In genomic region chr14:94795372-94795771, GRCh38 we compare ENCODE assay signal across 32 cellular contexts. TPM values are rescaled to one million over a fixed set of nuclear protein-coding genes. Genes with fewer than 3 reads are reported as not detected.
DNase-seq lines count a peak whose midpoint lies in the region; ATAC-seq, FAIRE-seq and TF ChIP-seq lines count a peak whose summit lies in the region.
"Had no signal": no experiment of that assay in that cellular context is flagged by ENCODE, and none has a peak within 500 bp of the region (broad histone marks: within the 10 kb centered on the region; RNA-seq: fewer than 3 reads in every experiment).

No MANE protein-coding gene starts in this region.

- no peak for FAIRE-seq in HTR-8/SVneo (lab: Jason Lieb, UNC)
- no peak for FAIRE-seq in bronchial epithelial cell (lab: Jason Lieb, UNC)
- FAIRE-seq: A204.1, G401.6, GM12878 had no signal

- no peak for TF ChIP-seq POLR2A in right lobe of liver (IDR thresholded peaks at IDR 0.05)

- TF ChIP-seq CTCF in bronchial epithelial cell (IDR thresholded peaks at IDR 0.05; ENCODE audit: insufficient read depth, low read length, severe bottlenecking) (no peak), right lobe of liver (IDR thresholded peaks at IDR 0.05) (no peak)

- intact Hi-C loops in right lobe of liver (cut with DNase I) = no loop called here

- no peak overlapping the region for H3K27ac ChIP-seq in right lobe of liver
- H3K27ac ChIP-seq: BLaER1, HL-60, PC-9 had no signal

- no peaks in the 10 kb centered on the region for H3K36me3 ChIP-seq in bronchial epithelial cell (ENCODE audit: control insufficient read depth, insufficient read depth, low read length)
- H3K36me3 ChIP-seq in right lobe of liver = no peaks in the 10 kb centered on the region
- H3K36me3 ChIP-seq: BLaER1, MG63 had no signal

- H3K4me3 ChIP-seq in bronchial epithelial cell (ENCODE audit: low read depth, low read length) = no peak overlapping the region
- H3K4me3 ChIP-seq in right lobe of liver = no peak overlapping the region
- H3K4me3 ChIP-seq: BLaER1, GM12878, MG63, PC-9 had no signal

- H3K9me3 ChIP-seq in right lobe of liver = no peaks in the 10 kb centered on the region
- H3K9me3 ChIP-seq: BLaER1, MG63 had no signal

- no peaks in the 10 kb centered on the region for H3K4me1 ChIP-seq in right lobe of liver
- H3K4me1 ChIP-seq: BLaER1 had no signal

- DNase-seq in ELR (ENCODE audit: low read depth) (peak; percentile 79), HTR-8/SVneo (ENCODE audit: insufficient read length, low spot score) (peak; percentile 45), bronchial epithelial cell (ENCODE audit: low read depth) (peak; percentile 10), mesenteric fat pad (ENCODE audit: low spot score) (peak; percentile 22), NCI-H526 treated with DMSO at 0.1 percent for 48 hours (lab: John Stamatoyannopoulos, UW) (no peak), right lobe of liver (no peak)
- DNase-seq: CD4-positive, CD25-positive, alpha-beta regulatory T cell; DMS153; DND-41; GOT3; HCEC 1CT; KBM-7; MG63; NCI-H146; NCI-H1930; NCI-H2107; NCI-H446; NCI-H524 treated with DMSO at 0.1 percent for 48 hours; NCI-H82; NK-92 treated with Interleukin-12 subunit alpha and Interleukin-12 subunit beta, amount 100 ng/mL, for 24 hours; PC-9; SHP77 treated with DMSO at 0.1 percent for 48 hours; T-cell had no signal

- WGBS in right lobe of liver (ENCODE audit: insufficient coverage, low coverage, low lambda C conversion rate, missing lambda C conversion rate) = 39% methylated on average over 3 of the region's 3 CpGs

- H3K27me3 ChIP-seq in bronchial epithelial cell (ENCODE audit: control insufficient read depth, insufficient read depth, low read length) = no peaks in the 10 kb centered on the region
- no peaks in the 10 kb centered on the region for H3K27me3 ChIP-seq in right lobe of liver
- H3K27me3 ChIP-seq: BLaER1, MG63 had no signal

- no peak for ATAC-seq in HG03432 (IDR thresholded peaks at IDR 0.05; ENCODE audit: unreplicated experiment)
- no peak for ATAC-seq in right lobe of liver
- ATAC-seq in GM18873 (IDR thresholded peaks at IDR 0.05; ENCODE audit: low FRiP score, unreplicated experiment) = no peak
- ATAC-seq: GM12878, T-cell had no signal

RNA-seq across cellular contexts. Expression of gene GSC, which starts 25.5 kb away (rescaled TPM):
- total RNA-seq in bronchial epithelial cell (not detected in 2 replicates), mesenteric fat pad (1.7 TPM), right lobe of liver (not detected)
- total RNA-seq: CD4-positive, CD25-positive, alpha-beta regulatory T cell; GM12878; HT-29; PC-9; RPMI7951 had no signal

Comparison
In these comparisons a context has a peak if more than half of its experiments do, and no peak if none do; other contexts are left out.
1. DNase-seq: peak in ELR (single experiment), HTR-8/SVneo (single experiment), bronchial epithelial cell (single experiment) and mesenteric fat pad (single experiment); none in NCI-H526 treated with DMSO at 0.1 percent for 48 hours (single experiment) and right lobe of liver (0 of 3).